23 cellular contexts compared by ENCODE assay signal in genomic region chr17:12222392-12222791, GRCh38.
"Had no signal": no experiment of that assay in that cellular context is flagged by ENCODE, and none has a peak within 500 bp of the region (broad histone marks: within the 10 kb centered on the region; RNA-seq: fewer than 3 reads in every experiment).

No MANE protein-coding gene starts in this region.

- H3K36me3 Mint-ChIP-seq: memory B cell; natural killer cell; stimulated activated naive B cell treated with anti-CD40 and anti-IgM and Interleukin-4, amounts not matched to agents 10 μg/mL and 1 μg/mL and 100 μg/mL, for 72 hours had no signal

- H3K36me3 ChIP-seq: heart left ventricle, left ventricle myocardium inferior, lower lobe of right lung, ovary, right atrium auricular region, sigmoid colon, tibial nerve, upper lobe of right lung, vagina had no signal

- H3K4me1 Mint-ChIP-seq: memory B cell; natural killer cell; neural crest cell; stimulated activated naive B cell treated with anti-CD40 and anti-IgM and Interleukin-4, amounts not matched to agents 10 μg/mL and 1 μg/mL and 100 μg/mL, for 72 hours; stimulated activated naive CD8-positive, alpha-beta T cell treated with anti-CD3 and anti-CD28 coated beads, Interleukin-15, amount 100 ng/mL, for 72 hours had no signal

- H3K4me1 ChIP-seq: lower lobe of right lung, testis, tibial nerve, upper lobe of right lung, vagina had no signal

- H3K27ac Mint-ChIP-seq: memory B cell; mesothelial cell of epicardium; natural killer cell; stimulated activated naive B cell treated with anti-CD40 and anti-IgM and Interleukin-4, amounts not matched to agents 10 μg/mL and 1 μg/mL and 100 μg/mL, for 72 hours; stimulated activated naive CD8-positive, alpha-beta T cell treated with anti-CD3 and anti-CD28 coated beads, Interleukin-15, amount 100 ng/mL, for 72 hours had no signal

- H3K27ac ChIP-seq: heart left ventricle, left ventricle myocardium inferior, lower lobe of right lung, ovary, right atrium auricular region, sigmoid colon, skin epidermis, testis, tibial nerve, upper lobe of right lung, vagina had no signal

- H3K4me3 ChIP-seq: heart left ventricle, left ventricle myocardium inferior, lower lobe of right lung, ovary, right atrium auricular region, sigmoid colon, skin epidermis, tibial nerve, upper lobe of right lung, vagina had no signal

- H3K9me3 ChIP-seq: heart left ventricle, left ventricle myocardium inferior, lower lobe of right lung, ovary, right atrium auricular region, sigmoid colon, testis, tibial nerve, upper lobe of right lung, vagina had no signal

- H3K27me3 ChIP-seq: heart left ventricle, ovary, right atrium auricular region, sigmoid colon, testis, tibial nerve, upper lobe of right lung, vagina had no signal

- ATAC-seq: heart left ventricle; lower lobe of right lung; natural killer cell; stimulated activated naive B cell treated with anti-CD40 and anti-IgM and Interleukin-4, amounts not matched to agents 10 μg/mL and 1 μg/mL and 100 μg/mL, for 72 hours; stimulated activated naive CD8-positive, alpha-beta T cell treated with anti-CD3 and anti-CD28 coated beads, Interleukin-15, amount 100 ng/mL, for 72 hours; upper lobe of right lung had no signal

- H3K27me3 Mint-ChIP-seq: stimulated activated naive CD8-positive, alpha-beta T cell treated with anti-CD3 and anti-CD28 coated beads, Interleukin-15, amount 100 ng/mL, for 72 hours had no signal

- DNase-seq: effector CD4-positive, alpha-beta T cell; foreskin melanocyte; heart left ventricle; hippocampal formation; left ventricle myocardium inferior; lower lobe of right lung; natural killer cell; nucleus accumbens; ovary; sigmoid colon; stimulated activated CD4-positive, alpha-beta T cell treated with anti-CD3 and anti-CD28 coated beads, Interleukin-2, amount 100 ng/mL, for 24 hours; stimulated activated CD4-positive, alpha-beta T cell treated with anti-CD3 and anti-CD28 coated beads, Interleukin-4, amount 100 ng/mL, for 4 hours; stimulated activated naive B cell treated with anti-CD40 and anti-IgM and Interleukin-4, amounts not matched to agents 10 μg/mL and 1 μg/mL and 100 μg/mL, for 72 hours; stimulated activated naive CD8-positive, alpha-beta T cell treated with anti-CD3 and anti-CD28 coated beads, Interleukin-15, amount 100 ng/mL, for 72 hours; testis; upper lobe of right lung had no signal

- H3K4me3 Mint-ChIP-seq: memory B cell; mesothelial cell of epicardium; natural killer cell; neural crest cell; stimulated activated naive B cell treated with anti-CD40 and anti-IgM and Interleukin-4, amounts not matched to agents 10 μg/mL and 1 μg/mL and 100 μg/mL, for 72 hours; stimulated activated naive CD8-positive, alpha-beta T cell treated with anti-CD3 and anti-CD28 coated beads, Interleukin-15, amount 100 ng/mL, for 72 hours had no signal
